8 cellular contexts compared by ENCODE assay signal in genomic region chr17:4986951-4987766, GRCh38. TPM values are rescaled to one million over a fixed set of nuclear protein-coding genes. Genes with fewer than 3 reads are reported as not detected.
A peak's percentile ranks its signal among the peaks of the same experiment; 100 is the strongest.
DNase-seq lines count a peak whose midpoint lies in the region; ATAC-seq and TF ChIP-seq lines count a peak whose summit lies in the region.

A gene with protein sequence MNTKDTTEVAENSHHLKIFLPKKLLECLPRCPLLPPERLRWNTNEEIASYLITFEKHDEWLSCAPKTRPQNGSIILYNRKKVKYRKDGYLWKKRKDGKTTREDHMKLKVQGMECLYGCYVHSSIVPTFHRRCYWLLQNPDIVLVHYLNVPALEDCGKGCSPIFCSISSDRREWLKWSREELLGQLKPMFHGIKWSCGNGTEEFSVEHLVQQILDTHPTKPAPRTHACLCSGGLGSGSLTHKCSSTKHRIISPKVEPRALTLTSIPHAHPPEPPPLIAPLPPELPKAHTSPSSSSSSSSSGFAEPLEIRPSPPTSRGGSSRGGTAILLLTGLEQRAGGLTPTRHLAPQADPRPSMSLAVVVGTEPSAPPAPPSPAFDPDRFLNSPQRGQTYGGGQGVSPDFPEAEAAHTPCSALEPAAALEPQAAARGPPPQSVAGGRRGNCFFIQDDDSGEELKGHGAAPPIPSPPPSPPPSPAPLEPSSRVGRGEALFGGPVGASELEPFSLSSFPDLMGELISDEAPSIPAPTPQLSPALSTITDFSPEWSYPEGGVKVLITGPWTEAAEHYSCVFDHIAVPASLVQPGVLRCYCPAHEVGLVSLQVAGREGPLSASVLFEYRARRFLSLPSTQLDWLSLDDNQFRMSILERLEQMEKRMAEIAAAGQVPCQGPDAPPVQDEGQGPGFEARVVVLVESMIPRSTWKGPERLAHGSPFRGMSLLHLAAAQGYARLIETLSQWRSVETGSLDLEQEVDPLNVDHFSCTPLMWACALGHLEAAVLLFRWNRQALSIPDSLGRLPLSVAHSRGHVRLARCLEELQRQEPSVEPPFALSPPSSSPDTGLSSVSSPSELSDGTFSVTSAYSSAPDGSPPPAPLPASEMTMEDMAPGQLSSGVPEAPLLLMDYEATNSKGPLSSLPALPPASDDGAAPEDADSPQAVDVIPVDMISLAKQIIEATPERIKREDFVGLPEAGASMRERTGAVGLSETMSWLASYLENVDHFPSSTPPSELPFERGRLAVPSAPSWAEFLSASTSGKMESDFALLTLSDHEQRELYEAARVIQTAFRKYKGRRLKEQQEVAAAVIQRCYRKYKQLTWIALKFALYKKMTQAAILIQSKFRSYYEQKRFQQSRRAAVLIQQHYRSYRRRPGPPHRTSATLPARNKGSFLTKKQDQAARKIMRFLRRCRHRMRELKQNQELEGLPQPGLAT (minus strand): TSS chr17:4987675. CDS start chr17:4986222, 1,453 bp downstream.

- H3K36me3 ChIP-seq in neuron (ENCODE audit: insufficient read depth, low read length), result no peaks in the 10 kb centered on the region

- ATAC-seq in GM21723 (IDR thresholded peaks at IDR 0.05; ENCODE audit: unreplicated experiment) (peak; percentile 61), foreskin keratinocyte (peak; percentile 78)

- H3K27me3 ChIP-seq in foreskin keratinocyte (no peaks in the 10 kb centered on the region), neuron (ENCODE audit: insufficient read depth, low read length) (peaks cover 21% of the 10 kb centered on the region)

- peak; percentile 80 for TF ChIP-seq CTCF in foreskin keratinocyte (conservative IDR thresholded peaks at IDR 0.05)

- H3K27ac ChIP-seq in foreskin keratinocyte (peak within 1 kb of the TSS; percentile 57), substantia nigra (ENCODE audit: low read depth, low read length, poor library complexity, severe bottlenecking) (peak within 1 kb of the TSS; percentile 92)

- H3K9me3 ChIP-seq in neuron (ENCODE audit: low read length), result no peaks in the 10 kb centered on the region

- peak within 1 kb of the TSS; percentile 53 for H2AFZ ChIP-seq in neuron (ENCODE audit: low read depth, low read length)

- H3K4me1 ChIP-seq in foreskin keratinocyte (no peaks in the 10 kb centered on the region), neuron (ENCODE audit: insufficient read depth, low read length) (no peaks in the 10 kb centered on the region)

- peak within 1 kb of the TSS; percentile 45 for H3K4me3 ChIP-seq in neuron (ENCODE audit: low read length)

- DNase-seq in DMS53 treated with DMSO at 0.1 percent for 48 hours (lab: John Stamatoyannopoulos, UW; ENCODE audit: unreplicated experiment) (peak; percentile 47), LHCN-M2 (ENCODE audit: low read depth) (peak; percentile 66), SHP77 (lab: John Stamatoyannopoulos, UW) (peak; percentile 79 to 85), activated gamma-delta T cell treated with Interleukin-2 at 50 U/mL for 16 hours (peak; percentile 87), foreskin keratinocyte (peak in 1 of 2 donors; percentile 53), substantia nigra (lab: John Stamatoyannopoulos, UW) (peak in 46 of 49 donors; percentile 17 to 98 (median 82))

RNA-seq across cellular contexts. Expression of the gene that starts here (rescaled TPM):
- 12.4 and 13.2 TPM in 2 replicates for total RNA-seq in LHCN-M2 (2014; rRNA removed)
- 27.2 TPM for polyA plus RNA-seq in LHCN-M2 (2012)
- 20.2 and 25.4 TPM in 2 replicates for total RNA-seq in foreskin keratinocyte
- polyA plus RNA-seq in foreskin keratinocyte, result 31.0 and 36.1 TPM in 2 replicates
